Comparison of ENCODE assay signal across 1 cellular context in genomic region chr1:183901748-183902341, GRCh38.
TF ChIP-seq lines count a peak whose summit lies in the region.

No MANE protein-coding gene starts in this region.

TF ChIP-seq in GM12878, 131 proteins besides CTCF, POLR2A, EP300 and RAD21 (continued from another document):
- TF ChIP-seq SMAD5 (IDR thresholded peaks at IDR 0.05; ENCODE audit: low read depth) (no peak), HCFC1 (IDR thresholded peaks at IDR 0.05; ENCODE audit: low read length) (no peak), RBBP5 (conservative IDR thresholded peaks at IDR 0.05) (no peak), MYB (IDR thresholded peaks at IDR 0.05; ENCODE audit: borderline replicate concordance, low read depth, low read length) (no peak), ZNF687 (IDR thresholded peaks at IDR 0.05) (no peak), GATAD2B (conservative IDR thresholded peaks at IDR 0.05; ENCODE audit: low read depth) (no peak), CHD4 (IDR thresholded peaks at IDR 0.05) (no peak), CREB1 (IDR thresholded peaks at IDR 0.05; ENCODE audit: low read depth) (no peak), CBX5 (IDR thresholded peaks at IDR 0.05; ENCODE audit: low read depth) (no peak), BCL11A (IDR thresholded peaks at IDR 0.05; ENCODE audit: low read depth, low read length) (peak; percentile 38; the same call in 1 of the 2 replicates), TAF1 (IDR thresholded peaks at IDR 0.05; ENCODE audit: borderline replicate concordance, low read depth, low read length) (no peak), ZZZ3 (IDR thresholded peaks at IDR 0.05; ENCODE audit: control insufficient read depth, insufficient read length, low read depth) (no peak), SKIL (IDR thresholded peaks at IDR 0.05; ENCODE audit: low read depth, poor library complexity, severe bottlenecking) (no peak), CREM (IDR thresholded peaks at IDR 0.05; ENCODE audit: low read depth) (peak; percentile 54; the same call in 1 of the 2 replicates), TBL1XR1 (IDR thresholded peaks at IDR 0.05; ENCODE audit: low read depth, low read length) (no peak), ZNF24 (IDR thresholded peaks at IDR 0.05) (no peak), CEBPZ (IDR thresholded peaks at IDR 0.05; ENCODE audit: low read depth, low read length) (no peak), IRF5 (IDR thresholded peaks at IDR 0.05; ENCODE audit: borderline replicate concordance) (no peak), BHLHE40 (IDR thresholded peaks at IDR 0.05; ENCODE audit: borderline replicate concordance in 1 of 2, low read depth in 2 of 2, low read length in 1 of 2) (peak in 1 of 2 experiments; percentile 39; a peak in 1 of 4 replicates), CUX1 (IDR thresholded peaks at IDR 0.05; ENCODE audit: insufficient replicate concordance, low read depth, low read length) (no peak), CHD2 (IDR thresholded peaks at IDR 0.05; ENCODE audit: borderline replicate concordance, low read depth, low read length) (no peak), BMI1 (IDR thresholded peaks at IDR 0.05; ENCODE audit: borderline replicate concordance) (no peak), RUNX3 (IDR thresholded peaks at IDR 0.05; ENCODE audit: low read length) (peak; percentile 74), USF2 (IDR thresholded peaks at IDR 0.05; ENCODE audit: borderline replicate concordance, low read depth, low read length) (no peak), RELB (IDR thresholded peaks at IDR 0.05; ENCODE audit: low read depth) (peak; percentile 83), SREBF2 (IDR thresholded peaks at IDR 0.05; ENCODE audit: low read length) (no peak), MEF2B (IDR thresholded peaks at IDR 0.05; ENCODE audit: partially characterized antibody, poor library complexity, severe bottlenecking) (peak; percentile 11), BACH1 (IDR thresholded peaks at IDR 0.05; ENCODE audit: borderline replicate concordance) (no peak), SUZ12 (IDR thresholded peaks at IDR 0.05; ENCODE audit: unreplicated experiment) (no peak), SMARCA5 (IDR thresholded peaks at IDR 0.05) (no peak), NR2C2 (IDR thresholded peaks at IDR 0.05; ENCODE audit: borderline replicate concordance, control insufficient read depth, insufficient read length, low read depth) (no peak), PBX3 (IDR thresholded peaks at IDR 0.05; ENCODE audit: insufficient replicate concordance, low read depth, low read length) (no peak), SMC3 (IDR thresholded peaks at IDR 0.05; ENCODE audit: borderline replicate concordance, low read length) (no peak), ATF2 (IDR thresholded peaks at IDR 0.05; ENCODE audit: low read length) (peak; percentile 48), RB1 (IDR thresholded peaks at IDR 0.05; ENCODE audit: borderline replicate concordance) (no peak), ZNF622 (IDR thresholded peaks at IDR 0.05) (no peak), ZSCAN29 (IDR thresholded peaks at IDR 0.05) (no peak), JUNB (IDR thresholded peaks at IDR 0.05) (peak; percentile 69), DPF2 (IDR thresholded peaks at IDR 0.05) (peak; percentile 36; the same call in 1 of the 2 replicates), WRNIP1 (IDR thresholded peaks at IDR 0.05; ENCODE audit: borderline replicate concordance, low read depth, low read length) (no peak), ZNF207 (IDR thresholded peaks at IDR 0.05; ENCODE audit: borderline replicate concordance) (no peak)
